Comparison of ENCODE assay signal across 16 cellular contexts in genomic region chr14:69241577-69241976, GRCh38. TPM values are rescaled to one million over a fixed set of nuclear protein-coding genes. Genes with fewer than 3 reads are reported as not detected.
"Had no signal": no experiment of that assay in that cellular context is flagged by ENCODE, and none has a peak within 500 bp of the region (broad histone marks: within the 10 kb centered on the region; RNA-seq: fewer than 3 reads in every experiment).

No MANE protein-coding gene starts in this region.

- H3K27me3 ChIP-seq: vagina had no signal

- DNase-seq: activated CD4-positive, alpha-beta T cell treated with anti-CD3 and anti-CD28 coated beads, Interleukin-2, amount 50 U/mL, for 1 hour; activated CD8-positive, alpha-beta memory T cell treated with anti-CD3 and anti-CD28 coated beads, Interleukin-2, amount 50 U/mL, for 4 hours; activated effector memory CD4-positive, alpha-beta T cell treated with Interleukin-2 at 50 U/mL for 16 hours; activated naive CD4-positive, alpha-beta T cell treated with anti-CD3 and anti-CD28 coated beads, Interleukin-2, amount 50 U/mL, for 16 hours; activated T-cell treated with anti-CD3 and anti-CD28 coated beads, Interleukin-2, amount 50 U/mL, for 48 hours; cerebellar nuclear complex; effector CD4-positive, alpha-beta T cell; occipital lobe; posterior cingulate gyrus; stimulated activated naive CD8-positive, alpha-beta T cell treated with anti-CD3 and anti-CD28 coated beads, Interleukin-15, amount 100 ng/mL, for 72 hours; trophoblast cell had no signal

- H3K4me3 ChIP-seq: vagina had no signal

- ATAC-seq: esophagus mucosa; stimulated activated naive CD8-positive, alpha-beta T cell treated with anti-CD3 and anti-CD28 coated beads, Interleukin-15, amount 100 ng/mL, for 72 hours had no signal

- H3K9me3 ChIP-seq: vagina had no signal

RNA-seq across cellular contexts. Expression of gene GALNT16, which starts 18.4 kb away (rescaled TPM):
- total RNA-seq: bronchial epithelial cell, lung microvascular endothelial cell had no signal
- polyA plus RNA-seq: keratinocyte had no signal
